Comparison of ENCODE assay signal across 27 cellular contexts in the genomic region with DNA sequence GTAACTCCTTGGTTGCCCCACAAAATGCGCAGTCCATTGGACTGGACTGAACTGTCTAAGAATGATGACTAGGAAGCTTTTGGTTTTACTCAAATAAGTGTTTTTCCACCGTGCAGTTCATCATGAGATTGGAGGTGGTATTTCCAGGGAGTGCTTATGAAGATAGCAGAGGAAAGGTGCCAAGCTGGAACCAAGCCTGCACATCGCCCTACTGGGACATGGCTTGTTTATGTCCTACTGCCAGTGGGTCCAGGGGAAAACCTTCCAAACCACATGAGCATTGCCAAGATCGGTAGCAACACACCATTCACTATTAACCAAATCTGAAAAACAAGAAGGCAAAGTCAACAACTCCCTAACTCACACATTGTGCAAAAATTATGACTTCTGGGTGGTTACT.
DNase-seq lines count a peak whose midpoint lies in the region; ATAC-seq lines count a peak whose summit lies in the region.
"Had no signal": no experiment of that assay in that cellular context is flagged by ENCODE, and none has a peak within 500 bp of the region (broad histone marks: within the 10 kb centered on the region; RNA-seq: fewer than 3 reads in every experiment).

No MANE protein-coding gene starts in this region.

- ATAC-seq in GM21526 (IDR thresholded peaks at IDR 0.05; ENCODE audit: low FRiP score, unreplicated experiment) = no peak
- ATAC-seq: activated naive CD4-positive, alpha-beta T cell treated with anti-CD3 and anti-CD28 coated beads, Interleukin-2, amount 50 U/mL, for 72 hours; CD8-positive, alpha-beta T cell; Panc1; sciatic nerve had no signal

- DNase-seq in COR-L47 (lab: John Stamatoyannopoulos, UW) = peak; percentile 34
- DNase-seq in NCI-H2029 (lab: John Stamatoyannopoulos, UW) = peak; percentile 57
- peak; percentile 33 for DNase-seq in astrocyte of the hippocampus (ENCODE audit: low read depth, low spot score)
- DNase-seq in midbrain (lab: John Stamatoyannopoulos, UW) = peak; percentile 55
- DNase-seq in NCI-H187 (lab: John Stamatoyannopoulos, UW) = no peak
- no peak for DNase-seq in SW 1271 (lab: John Stamatoyannopoulos, UW)
- DNase-seq in stimulated activated CD4-positive, alpha-beta T cell treated with anti-CD3 and anti-CD28 coated beads, Interleukin-2, amount 100 ng/mL, for 24 hours = no peak
- DNase-seq: ACHN; activated CD4-positive, alpha-beta T cell treated with anti-CD3 and anti-CD28 coated beads for 4 hours; activated CD8-positive, alpha-beta memory T cell treated with anti-CD3 and anti-CD28 coated beads for 24 hours; activated T-cell treated with anti-CD3 and anti-CD28 coated beads for 4 hours; BE2C; CD8-positive, alpha-beta T cell; colonic mucosa; DMS 273 treated with DMSO at 0.1 percent for 48 hours; effector CD8-positive, alpha-beta T cell; KBM-7; NCI-H524; NK-92 treated with Interleukin-12 subunit alpha and Interleukin-12 subunit beta, amount 100 ng/mL, for 24 hours; SHP77 treated with DMSO at 0.1 percent for 48 hours; stimulated activated CD4-positive, alpha-beta T cell treated with anti-CD3 and anti-CD28 coated beads, Interleukin-12 subunit alpha, Interleukin-12 subunit beta, amount 100 ng/mL, for 4 hours; stimulated activated CD4-positive, alpha-beta T cell treated with anti-CD3 and anti-CD28 coated beads, Interleukin-4, amount 100 ng/mL, for 4 hours; upper lobe of left lung had no signal

Comparison
In these comparisons a context has a peak if more than half of its experiments do, and no peak if none do; other contexts are left out.
1. DNase-seq: peak in COR-L47 (single experiment), NCI-H2029 (single experiment), astrocyte of the hippocampus (single experiment) and midbrain (single experiment); none in NCI-H187 (0 of 2), SW 1271 (0 of 2) and stimulated activated CD4-positive, alpha-beta T cell treated with anti-CD3 and anti-CD28 coated beads, Interleukin-2, amount 100 ng/mL, for 24 hours (0 of 2).